In genomic region chr17:12571606-12572005, GRCh38 we compare ENCODE assay signal across 21 cellular contexts.
"Had no signal": no experiment of that assay in that cellular context is flagged by ENCODE, and none has a peak within 500 bp of the region (broad histone marks: within the 10 kb centered on the region; RNA-seq: fewer than 3 reads in every experiment).

No MANE protein-coding gene starts in this region.

- H3K27me3 ChIP-seq: esophagus squamous epithelium, gastrocnemius medialis, heart right ventricle had no signal

- DNase-seq: dermis blood vessel endothelial cell; dorsolateral prefrontal cortex; effector CD4-positive, alpha-beta T cell; effector memory CD4-positive, alpha-beta T cell; esophagus squamous epithelium; foreskin fibroblast; foreskin melanocyte; gastrocnemius medialis; glutamatergic neuron; head of caudate nucleus; heart right ventricle; hippocampal formation; left cardiac atrium; left lung; left ventricle myocardium superior; lower lobe of right lung; mesenchymal stem cell; mucosa of descending colon; naive B cell; naive thymus-derived CD8-positive, alpha-beta T cell had no signal

- H3K4me3 ChIP-seq: coronary artery, dorsolateral prefrontal cortex, esophagus squamous epithelium, gastrocnemius medialis, heart right ventricle, left lung, lower lobe of right lung, mucosa of descending colon had no signal

- ATAC-seq: gastrocnemius medialis; heart right ventricle; left cardiac atrium; left lung; left ventricle myocardium superior; lower lobe of right lung; mucosa of descending colon; naive thymus-derived CD8-positive, alpha-beta T cell had no signal

- H3K36me3 ChIP-seq: esophagus squamous epithelium, gastrocnemius medialis, heart right ventricle, left lung, lower lobe of right lung had no signal

- H3K4me1 ChIP-seq: esophagus squamous epithelium, gastrocnemius medialis, left lung, lower lobe of right lung had no signal

- H3K27ac ChIP-seq: dorsolateral prefrontal cortex, esophagus squamous epithelium, gastrocnemius medialis, heart right ventricle, left lung, lower lobe of right lung had no signal

- H3K9me3 ChIP-seq: esophagus squamous epithelium, gastrocnemius medialis, left lung, lower lobe of right lung, mucosa of descending colon had no signal
